In the genomic region with DNA sequence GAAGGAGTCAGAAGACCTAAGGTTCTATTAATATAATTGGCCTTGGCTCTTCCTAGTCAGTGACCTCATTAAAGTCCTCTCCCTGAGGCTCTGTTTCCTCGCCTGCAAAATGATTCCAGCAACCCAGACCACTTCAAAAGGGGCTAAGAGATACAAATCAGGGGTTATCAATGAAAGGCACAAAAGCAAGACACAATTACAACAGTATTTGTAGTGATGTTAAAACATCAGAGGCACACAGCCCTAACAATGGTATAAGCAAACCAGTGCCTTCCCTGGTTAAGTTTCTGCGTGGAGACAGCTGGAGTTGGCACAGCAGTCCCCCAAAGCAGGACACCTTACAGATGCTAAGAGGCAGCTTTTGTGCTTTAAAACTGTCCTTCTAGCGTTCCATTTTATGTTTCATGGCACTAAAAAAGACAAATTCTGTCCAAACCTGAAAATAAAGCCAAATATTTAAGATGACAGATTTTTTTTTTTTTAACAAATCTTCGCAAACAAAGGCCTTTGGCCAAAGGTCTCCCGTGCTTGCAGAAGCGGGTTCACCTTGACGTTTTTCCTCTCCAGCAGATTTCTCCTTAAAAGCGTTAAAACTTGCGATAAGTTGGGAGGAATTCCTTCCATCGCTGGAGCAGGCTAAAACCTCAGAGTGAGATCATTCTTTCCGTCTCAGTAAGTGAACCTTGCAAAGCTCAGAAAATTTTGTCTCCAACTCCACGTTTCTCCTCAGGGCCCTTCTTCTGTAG, we compare ENCODE assay signal across 8 cellular contexts. TPM values are rescaled to one million over a fixed set of nuclear protein-coding genes. Genes with fewer than 3 reads are reported as not detected.
DNase-seq lines count a peak whose midpoint lies in the region; ATAC-seq and TF ChIP-seq lines count a peak whose summit lies in the region.

No MANE protein-coding gene starts in this region.

- H3K27ac ChIP-seq in SU-DHL-6 (ENCODE audit: low read depth, low read length) (peak overlapping the region; percentile 10; the same call in 1 of the 2 replicates), muscle layer of duodenum (ENCODE audit: low read length) (peak overlapping the region; percentile 95)

- H2AFZ ChIP-seq in SU-DHL-6 (ENCODE audit: low read depth, low read length, severe bottlenecking): peak overlapping the region; percentile 68

- H3K79me2 ChIP-seq in SU-DHL-6 (ENCODE audit: insufficient read depth, low read length): peaks cover 21% of the 10 kb centered on the region; the same call in 1 of the 2 replicates

- H3K36me3 ChIP-seq in SU-DHL-6 (ENCODE audit: low read length) (0 out of 2 replicates have a peak, but pooled peaks cover 2% of the 10 kb centered on the region), muscle layer of duodenum (ENCODE audit: control insufficient read depth in 1 of 2, insufficient read depth in 2 of 2, low read length in 2 of 2) (peaks cover 0 to 7% of the 10 kb centered on the region in 2 donors)

- no peaks in the 10 kb centered on the region for H3K9me2 ChIP-seq in SU-DHL-6 (replicated peaks; ENCODE audit: insufficient read depth, low read length)

- DNase-seq in Daoy (ENCODE audit: low read depth): peak; percentile 37
- DNase-seq in epithelial cell of esophagus (ENCODE audit: low read depth): peak; percentile 24
- no peak for DNase-seq in Ammon's horn (ENCODE audit: low spot score)

- peak overlapping the region; percentile 69 for H3K9ac ChIP-seq in SU-DHL-6 (ENCODE audit: low read length)

- H3F3A ChIP-seq in SU-DHL-6 (ENCODE audit: insufficient read depth): peaks cover 14% of the 10 kb centered on the region; the same call in 1 of the 2 replicates

- H3K9me3 ChIP-seq in SU-DHL-6 (ENCODE audit: insufficient read depth, low read length) (no peaks in the 10 kb centered on the region), muscle layer of duodenum (ENCODE audit: control insufficient read depth in 1 of 2, low read length in 2 of 2) (no peaks in the 10 kb centered on the region)

- H3K4me3 ChIP-seq in SU-DHL-6 (ENCODE audit: insufficient read depth, low read length, poor library complexity, severe bottlenecking) (peak overlapping the region; percentile 57), epithelial cell of esophagus (ENCODE audit: low read length) (peak overlapping the region; percentile 73), muscle layer of duodenum (ENCODE audit: low read depth in 1 of 2, low read length in 2 of 2) (peak overlapping the region; percentile 71 to 80)

- ATAC-seq in HG02571 (IDR thresholded peaks at IDR 0.05; ENCODE audit: unreplicated experiment) (peak; percentile 7), HG02870 (IDR thresholded peaks at IDR 0.05; ENCODE audit: unreplicated experiment) (no peak), GM21360 (IDR thresholded peaks at IDR 0.05; ENCODE audit: unreplicated experiment) (no peak)

- no peaks in the 10 kb centered on the region for H4K20me1 ChIP-seq in SU-DHL-6 (ENCODE audit: low read depth, low read length)

- no peaks in the 10 kb centered on the region for H3K27me3 ChIP-seq in SU-DHL-6 (ENCODE audit: low read length)
- H3K27me3 ChIP-seq in muscle layer of duodenum (ENCODE audit: low read depth, low read length): no peaks in the 10 kb centered on the region

- peaks cover 14 to 34% of the 10 kb centered on the region in 2 donors for H3K4me1 ChIP-seq in muscle layer of duodenum (ENCODE audit: control insufficient read depth in 1 of 2, insufficient read depth in 2 of 2, low read length in 2 of 2)

- TF ChIP-seq CTCF in SU-DHL-6 (IDR thresholded peaks at IDR 0.05; ENCODE audit: insufficient read depth, low read length, poor library complexity, severe bottlenecking): no peak
- TF ChIP-seq CTCF in epithelial cell of esophagus (IDR thresholded peaks at IDR 0.05; ENCODE audit: insufficient read depth, low read depth, low read length, missing control alignments): no peak

- H3K4me2 ChIP-seq in SU-DHL-6 (ENCODE audit: low read depth, low read length, poor library complexity, severe bottlenecking): peak overlapping the region; percentile 72

RNA-seq across cellular contexts. Expression of a gene that starts 1.0 kb away (rescaled TPM):
- 17.7 and 20.3 TPM in 2 replicates for total RNA-seq in Daoy (2014; rRNA removed; shearing (Covaris generic))
